ENCODE assay signal across 2 cellular contexts in the genomic region with DNA sequence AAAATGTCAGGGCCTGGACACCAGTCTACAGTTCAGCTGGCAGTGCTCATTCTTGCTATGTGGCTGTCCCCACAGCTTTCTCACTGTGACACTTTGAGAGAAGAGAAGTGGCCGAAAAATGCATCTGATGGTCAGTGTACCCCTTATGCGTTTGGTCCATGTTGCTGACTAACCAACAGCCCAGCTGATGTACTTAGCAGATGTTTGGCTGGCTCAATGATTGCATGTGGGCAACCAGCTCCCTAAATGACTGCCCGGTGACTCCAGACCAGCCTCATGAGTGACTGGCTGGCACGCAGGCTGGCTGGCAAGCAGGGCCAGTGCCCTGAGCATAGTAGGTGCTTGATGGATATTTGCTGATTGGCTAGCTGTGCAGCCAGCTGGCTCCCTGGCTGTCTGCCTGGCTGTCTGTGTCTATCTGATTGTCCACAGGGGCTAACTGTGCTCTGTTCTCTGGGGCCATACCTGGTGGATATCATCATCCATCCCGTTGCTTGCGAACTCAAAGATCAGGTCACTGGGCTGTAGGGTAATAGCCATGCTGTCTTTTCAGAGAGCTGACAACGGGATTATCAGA.
A peak's percentile ranks its signal among the peaks of the same experiment; 100 is the strongest.
TF ChIP-seq lines count a peak whose summit lies in the region.

No MANE protein-coding gene starts in this region.

TF ChIP-seq in IMR-90, 13 proteins besides CTCF, POLR2A, EP300 and RAD21:
- TF ChIP-seq RFX5 (IDR thresholded peaks at IDR 0.05; ENCODE audit: low read depth, low read length) (no peak), MXI1 (IDR thresholded peaks at IDR 0.05; ENCODE audit: borderline replicate concordance, low read depth, low read length) (no peak), CHD1 (IDR thresholded peaks at IDR 0.05; ENCODE audit: low read depth, low read length) (no peak), FOS (IDR thresholded peaks at IDR 0.05; ENCODE audit: low read depth, low read length) (no peak), MAFK (IDR thresholded peaks at IDR 0.05; ENCODE audit: low read depth, low read length) (no peak), SMC3 (IDR thresholded peaks at IDR 0.05; ENCODE audit: low read depth, low read length) (no peak), BHLHE40 (IDR thresholded peaks at IDR 0.05; ENCODE audit: low read depth, low read length) (no peak)
- TF ChIP-seq, protein P1, sequence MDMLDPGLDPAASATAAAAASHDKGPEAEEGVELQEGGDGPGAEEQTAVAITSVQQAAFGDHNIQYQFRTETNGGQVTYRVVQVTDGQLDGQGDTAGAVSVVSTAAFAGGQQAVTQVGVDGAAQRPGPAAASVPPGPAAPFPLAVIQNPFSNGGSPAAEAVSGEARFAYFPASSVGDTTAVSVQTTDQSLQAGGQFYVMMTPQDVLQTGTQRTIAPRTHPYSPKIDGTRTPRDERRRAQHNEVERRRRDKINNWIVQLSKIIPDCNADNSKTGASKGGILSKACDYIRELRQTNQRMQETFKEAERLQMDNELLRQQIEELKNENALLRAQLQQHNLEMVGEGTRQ (IDR thresholded peaks at IDR 0.05; ENCODE audit: low read depth, low read length): no peak
TF ChIP-seq in IMR-90: peak in this region for 0.

TF ChIP-seq in K562, 482 proteins besides CTCF, POLR2A, EP300 and RAD21:
- TF ChIP-seq SIN3B (IDR thresholded peaks at IDR 0.05; ENCODE audit: low read depth) (no peak), ZNF57 (CRISPR knock-in tag; IDR thresholded peaks at IDR 0.05) (no peak), NR3C1 (CRISPR knock-in tag; IDR thresholded peaks at IDR 0.05) (no peak), YY1 (IDR thresholded peaks at IDR 0.05; ENCODE audit: borderline replicate concordance in 1 of 3, control insufficient read depth in 1 of 3, extremely low read depth in 1 of 3, insufficient read depth in 3 of 3, insufficient read length in 1 of 3, insufficient replicate concordance in 2 of 3, low read depth in 1 of 3, low read length in 2 of 3) (no peak), DACH1 (IDR thresholded peaks at IDR 0.05; ENCODE audit: partially characterized antibody) (peak; percentile 45), NFIC (IDR thresholded peaks at IDR 0.05) (peak; percentile 30), LEF1 (IDR thresholded peaks at IDR 0.05) (no peak), ZKSCAN1 (IDR thresholded peaks at IDR 0.05; ENCODE audit: low read depth, low read length) (peak; percentile 87), PCBP2 (IDR thresholded peaks at IDR 0.05; ENCODE audit: low read depth, low read length, poor library complexity, severe bottlenecking) (no peak), CBFA2T3 (IDR thresholded peaks at IDR 0.05) (peak; percentile 44; the same call in 1 of the 2 replicates), CBFA2T2 (conservative IDR thresholded peaks at IDR 0.05) (peak; percentile 22), SMARCB1 (IDR thresholded peaks at IDR 0.05; ENCODE audit: insufficient read length, low read depth) (no peak), TCFL5 (CRISPR knock-in tag; conservative IDR thresholded peaks at IDR 0.05) (no peak)
- TF ChIP-seq, protein P2, sequence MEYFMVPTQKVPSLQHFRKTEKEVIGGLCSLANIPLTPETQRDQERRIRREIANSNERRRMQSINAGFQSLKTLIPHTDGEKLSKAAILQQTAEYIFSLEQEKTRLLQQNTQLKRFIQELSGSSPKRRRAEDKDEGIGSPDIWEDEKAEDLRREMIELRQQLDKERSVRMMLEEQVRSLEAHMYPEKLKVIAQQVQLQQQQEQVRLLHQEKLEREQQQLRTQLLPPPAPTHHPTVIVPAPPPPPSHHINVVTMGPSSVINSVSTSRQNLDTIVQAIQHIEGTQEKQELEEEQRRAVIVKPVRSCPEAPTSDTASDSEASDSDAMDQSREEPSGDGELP (CRISPR knock-in tag; IDR thresholded peaks at IDR 0.05; ENCODE audit: borderline replicate concordance): peak; percentile 75
- TF ChIP-seq, protein P3, sequence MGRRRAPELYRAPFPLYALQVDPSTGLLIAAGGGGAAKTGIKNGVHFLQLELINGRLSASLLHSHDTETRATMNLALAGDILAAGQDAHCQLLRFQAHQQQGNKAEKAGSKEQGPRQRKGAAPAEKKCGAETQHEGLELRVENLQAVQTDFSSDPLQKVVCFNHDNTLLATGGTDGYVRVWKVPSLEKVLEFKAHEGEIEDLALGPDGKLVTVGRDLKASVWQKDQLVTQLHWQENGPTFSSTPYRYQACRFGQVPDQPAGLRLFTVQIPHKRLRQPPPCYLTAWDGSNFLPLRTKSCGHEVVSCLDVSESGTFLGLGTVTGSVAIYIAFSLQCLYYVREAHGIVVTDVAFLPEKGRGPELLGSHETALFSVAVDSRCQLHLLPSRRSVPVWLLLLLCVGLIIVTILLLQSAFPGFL (CRISPR knock-in tag; IDR thresholded peaks at IDR 0.05): no peak
- TF ChIP-seq, protein P4, sequence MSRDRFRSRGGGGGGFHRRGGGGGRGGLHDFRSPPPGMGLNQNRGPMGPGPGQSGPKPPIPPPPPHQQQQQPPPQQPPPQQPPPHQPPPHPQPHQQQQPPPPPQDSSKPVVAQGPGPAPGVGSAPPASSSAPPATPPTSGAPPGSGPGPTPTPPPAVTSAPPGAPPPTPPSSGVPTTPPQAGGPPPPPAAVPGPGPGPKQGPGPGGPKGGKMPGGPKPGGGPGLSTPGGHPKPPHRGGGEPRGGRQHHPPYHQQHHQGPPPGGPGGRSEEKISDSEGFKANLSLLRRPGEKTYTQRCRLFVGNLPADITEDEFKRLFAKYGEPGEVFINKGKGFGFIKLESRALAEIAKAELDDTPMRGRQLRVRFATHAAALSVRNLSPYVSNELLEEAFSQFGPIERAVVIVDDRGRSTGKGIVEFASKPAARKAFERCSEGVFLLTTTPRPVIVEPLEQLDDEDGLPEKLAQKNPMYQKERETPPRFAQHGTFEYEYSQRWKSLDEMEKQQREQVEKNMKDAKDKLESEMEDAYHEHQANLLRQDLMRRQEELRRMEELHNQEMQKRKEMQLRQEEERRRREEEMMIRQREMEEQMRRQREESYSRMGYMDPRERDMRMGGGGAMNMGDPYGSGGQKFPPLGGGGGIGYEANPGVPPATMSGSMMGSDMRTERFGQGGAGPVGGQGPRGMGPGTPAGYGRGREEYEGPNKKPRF (IDR thresholded peaks at IDR 0.05; ENCODE audit: low read depth, low read length): no peak
- TF ChIP-seq, protein P5, sequence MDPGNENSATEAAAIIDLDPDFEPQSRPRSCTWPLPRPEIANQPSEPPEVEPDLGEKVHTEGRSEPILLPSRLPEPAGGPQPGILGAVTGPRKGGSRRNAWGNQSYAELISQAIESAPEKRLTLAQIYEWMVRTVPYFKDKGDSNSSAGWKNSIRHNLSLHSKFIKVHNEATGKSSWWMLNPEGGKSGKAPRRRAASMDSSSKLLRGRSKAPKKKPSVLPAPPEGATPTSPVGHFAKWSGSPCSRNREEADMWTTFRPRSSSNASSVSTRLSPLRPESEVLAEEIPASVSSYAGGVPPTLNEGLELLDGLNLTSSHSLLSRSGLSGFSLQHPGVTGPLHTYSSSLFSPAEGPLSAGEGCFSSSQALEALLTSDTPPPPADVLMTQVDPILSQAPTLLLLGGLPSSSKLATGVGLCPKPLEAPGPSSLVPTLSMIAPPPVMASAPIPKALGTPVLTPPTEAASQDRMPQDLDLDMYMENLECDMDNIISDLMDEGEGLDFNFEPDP (CRISPR knock-in tag; IDR thresholded peaks at IDR 0.05): no peak
- TF ChIP-seq, protein P6, sequence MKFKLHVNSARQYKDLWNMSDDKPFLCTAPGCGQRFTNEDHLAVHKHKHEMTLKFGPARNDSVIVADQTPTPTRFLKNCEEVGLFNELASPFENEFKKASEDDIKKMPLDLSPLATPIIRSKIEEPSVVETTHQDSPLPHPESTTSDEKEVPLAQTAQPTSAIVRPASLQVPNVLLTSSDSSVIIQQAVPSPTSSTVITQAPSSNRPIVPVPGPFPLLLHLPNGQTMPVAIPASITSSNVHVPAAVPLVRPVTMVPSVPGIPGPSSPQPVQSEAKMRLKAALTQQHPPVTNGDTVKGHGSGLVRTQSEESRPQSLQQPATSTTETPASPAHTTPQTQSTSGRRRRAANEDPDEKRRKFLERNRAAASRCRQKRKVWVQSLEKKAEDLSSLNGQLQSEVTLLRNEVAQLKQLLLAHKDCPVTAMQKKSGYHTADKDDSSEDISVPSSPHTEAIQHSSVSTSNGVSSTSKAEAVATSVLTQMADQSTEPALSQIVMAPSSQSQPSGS (CRISPR knock-in tag; IDR thresholded peaks at IDR 0.05): no peak
